Comparison of ENCODE assay signal across 11 cellular contexts in genomic region chr21:29145837-29146453, GRCh38. TPM values are rescaled to one million over a fixed set of nuclear protein-coding genes. Genes with fewer than 3 reads are reported as not detected.
DNase-seq lines count a peak whose midpoint lies in the region; ATAC-seq, FAIRE-seq and TF ChIP-seq lines count a peak whose summit lies in the region.
"Had no signal": no experiment of that assay in that cellular context is flagged by ENCODE, and none has a peak within 500 bp of the region (broad histone marks: within the 10 kb centered on the region; RNA-seq: fewer than 3 reads in every experiment).

No MANE protein-coding gene starts in this region.

- H3K36me3 ChIP-seq in astrocyte (ENCODE audit: insufficient read depth, low read length) (peaks cover 14% of the 10 kb centered on the region), left lung (no peaks in the 10 kb centered on the region), upper lobe of right lung (no peaks in the 10 kb centered on the region)

- H3K4me3 Mint-ChIP-seq in activated CD4-positive, alpha-beta T cell treated with anti-CD3 and anti-CD28 coated beads, Interleukin-2, amount 10 ng/mL, durations not matched to agents 24 days and 14 days = no peak overlapping the region
- no peak overlapping the region for H3K4me3 Mint-ChIP-seq in activated CD4-positive, alpha-beta T cell treated with anti-CD3 and anti-CD28 coated beads for 36 hours
- H3K4me3 Mint-ChIP-seq in astrocyte (ENCODE audit: unreplicated experiment) = no peak overlapping the region
- H3K4me3 Mint-ChIP-seq: activated CD4-positive, alpha-beta memory T cell treated with anti-CD3 and anti-CD28 coated beads, Interleukin-2, amount 10 ng/mL, durations not matched to agents 7 days and 5 days had no signal

- H3K9me3 ChIP-seq in astrocyte (ENCODE audit: insufficient read depth, low read depth, low read length) = no peaks in the 10 kb centered on the region
- no peaks in the 10 kb centered on the region for H3K9me3 ChIP-seq in left lung
- no peaks in the 10 kb centered on the region for H3K9me3 ChIP-seq in upper lobe of right lung

- H3K27ac ChIP-seq in astrocyte (ENCODE audit: low read depth, low read length) = peak overlapping the region; percentile 94
- peak overlapping the region; percentile 6 to 57 for H3K27ac ChIP-seq in left lung
- peak overlapping the region; percentile 34 for H3K27ac ChIP-seq in upper lobe of right lung

- H3K27ac Mint-ChIP-seq in activated CD4-positive, alpha-beta T cell treated with anti-CD3 and anti-CD28 coated beads, Interleukin-2, amount 10 ng/mL, durations not matched to agents 24 days and 14 days = peak overlapping the region; percentile 73
- no peak overlapping the region for H3K27ac Mint-ChIP-seq in activated CD4-positive, alpha-beta T cell treated with anti-CD3 and anti-CD28 coated beads for 36 hours
- peak overlapping the region; percentile 92 for H3K27ac Mint-ChIP-seq in astrocyte (ENCODE audit: unreplicated experiment)
- H3K27ac Mint-ChIP-seq: activated CD4-positive, alpha-beta memory T cell treated with anti-CD3 and anti-CD28 coated beads, Interleukin-2, amount 10 ng/mL, durations not matched to agents 7 days and 5 days had no signal

- no peak for TF ChIP-seq CTCF in astrocyte (IDR thresholded peaks at IDR 0.05; ENCODE audit: insufficient read depth, low read depth, low read length)
- no peak for TF ChIP-seq CTCF in left lung (IDR thresholded peaks at IDR 0.05)
- no peak for TF ChIP-seq CTCF in upper lobe of right lung (IDR thresholded peaks at IDR 0.05)

- no peaks in the 10 kb centered on the region for H4K20me1 ChIP-seq in astrocyte (ENCODE audit: insufficient read depth, low read length)

- ATAC-seq in activated CD4-positive, alpha-beta T cell treated with anti-CD3 and anti-CD28 coated beads for 36 hours = no peak
- no peak for ATAC-seq in left lung
- no peak for ATAC-seq in upper lobe of right lung

- peaks cover 2% of the 10 kb centered on the region for H3K36me3 Mint-ChIP-seq in activated CD4-positive, alpha-beta T cell treated with anti-CD3 and anti-CD28 coated beads, Interleukin-2, amount 10 ng/mL, durations not matched to agents 24 days and 14 days (ENCODE audit: low read depth)
- H3K36me3 Mint-ChIP-seq in activated CD4-positive, alpha-beta T cell treated with anti-CD3 and anti-CD28 coated beads for 36 hours (ENCODE audit: low read depth) = no peaks in the 10 kb centered on the region
- peaks cover 10% of the 10 kb centered on the region for H3K36me3 Mint-ChIP-seq in astrocyte (ENCODE audit: low read depth, unreplicated experiment)

- H3K4me1 Mint-ChIP-seq in activated CD4-positive, alpha-beta T cell treated with anti-CD3 and anti-CD28 coated beads, Interleukin-2, amount 10 ng/mL, durations not matched to agents 24 days and 14 days = peaks cover 16% of the 10 kb centered on the region
- peaks cover 11% of the 10 kb centered on the region for H3K4me1 Mint-ChIP-seq in activated CD4-positive, alpha-beta T cell treated with anti-CD3 and anti-CD28 coated beads for 36 hours
- H3K4me1 Mint-ChIP-seq in astrocyte (ENCODE audit: low read depth, unreplicated experiment) = peaks cover 49% of the 10 kb centered on the region

- peak overlapping the region; percentile 71 for H3K9ac ChIP-seq in astrocyte (ENCODE audit: low read length)

- no peak overlapping the region for H2AFZ ChIP-seq in astrocyte (ENCODE audit: low read depth, low read length)

- peaks cover 50% of the 10 kb centered on the region for H3K4me1 ChIP-seq in astrocyte (ENCODE audit: insufficient read depth, low read length)
- H3K4me1 ChIP-seq in left lung = peaks cover 0 to 19% of the 10 kb centered on the region in 2 donors
- peaks cover 5% of the 10 kb centered on the region for H3K4me1 ChIP-seq in upper lobe of right lung

- intact Hi-C loops in activated CD4-positive, alpha-beta T cell treated with anti-CD3 and anti-CD28 coated beads, Interleukin-2, amount 10 ng/mL, durations not matched to agents 24 days and 14 days (cut with micrococcal nuclease) = loop anchor here (5.0 kb wide), 1 partner anchor 54 kb away; no protein-coding TSS in a partner anchor
- intact Hi-C loops in activated CD4-positive, alpha-beta T cell treated with anti-CD3 and anti-CD28 coated beads for 36 hours (cut with DNase I, micrococcal nuclease) = no loop called here
- intact Hi-C loops in left lung (cut with DNase I) = no loop called here
- intact Hi-C loops in upper lobe of right lung (cut with DNase I) = no loop called here

- H3K27me3 Mint-ChIP-seq in activated CD4-positive, alpha-beta T cell treated with anti-CD3 and anti-CD28 coated beads, Interleukin-2, amount 10 ng/mL, durations not matched to agents 24 days and 14 days = no peaks in the 10 kb centered on the region
- no peaks in the 10 kb centered on the region for H3K27me3 Mint-ChIP-seq in activated CD4-positive, alpha-beta T cell treated with anti-CD3 and anti-CD28 coated beads for 36 hours
- no peaks in the 10 kb centered on the region for H3K27me3 Mint-ChIP-seq in astrocyte (ENCODE audit: low read depth, unreplicated experiment)
- H3K27me3 Mint-ChIP-seq: activated CD4-positive, alpha-beta memory T cell treated with anti-CD3 and anti-CD28 coated beads, Interleukin-2, amount 10 ng/mL, durations not matched to agents 7 days and 5 days had no signal

- H3K4me3 ChIP-seq in astrocyte (ENCODE audit: insufficient read depth, low read depth, low read length) = peak overlapping the region; percentile 25
- no peak overlapping the region for H3K4me3 ChIP-seq in left lung
- H3K4me3 ChIP-seq in upper lobe of right lung = no peak overlapping the region

- H3K27me3 ChIP-seq in astrocyte (ENCODE audit: insufficient read depth, low read length) (no peaks in the 10 kb centered on the region), left lung (no peaks in the 10 kb centered on the region), upper lobe of right lung (no peaks in the 10 kb centered on the region)

- no peak for DNase-seq in activated CD4-positive, alpha-beta T cell treated with anti-CD3 and anti-CD28 coated beads, Interleukin-2, amount 10 ng/mL, durations not matched to agents 24 days and 14 days
- DNase-seq in activated CD4-positive, alpha-beta T cell treated with anti-CD3 and anti-CD28 coated beads for 36 hours = no peak
- DNase-seq in astrocyte (ENCODE audit: low read depth) (no peak), left lung (no peak), upper lobe of right lung (no peak), mesenteric fat pad (ENCODE audit: low spot score) (no peak), cerebellar nuclear complex (lab: John Stamatoyannopoulos, UW) (no peak), NCI-H748 treated with DMSO at 0.1 percent for 48 hours (lab: John Stamatoyannopoulos, UW) (no peak)
- DNase-seq: activated CD4-positive, alpha-beta memory T cell treated with anti-CD3 and anti-CD28 coated beads, Interleukin-2, amount 10 ng/mL, durations not matched to agents 7 days and 5 days; GF-D8; SIG-M5 had no signal

- POLR2A ChIA-PET in activated CD4-positive, alpha-beta T cell treated with anti-CD3 and anti-CD28 coated beads for 36 hours (lab: Charles Lee) = no interaction called here

- CTCF ChIA-PET in activated CD4-positive, alpha-beta T cell treated with anti-CD3 and anti-CD28 coated beads for 36 hours (lab: Charles Lee) = interaction anchor here (0.7 to 2.0 kb wide), 5 partner anchors 9 to 330 kb away, joined by 3 to 6 read pairs (median 3); no protein-coding TSS in a partner anchor

- peak overlapping the region; percentile 75 for H3K4me2 ChIP-seq in astrocyte (ENCODE audit: low read length)

- FAIRE-seq in astrocyte (lab: Jason Lieb, UNC) = no peak

- H3K79me2 ChIP-seq in astrocyte (ENCODE audit: insufficient read depth, low read length) = peaks cover 25% of the 10 kb centered on the region

- no peaks in the 10 kb centered on the region for H3K9me3 Mint-ChIP-seq in activated CD4-positive, alpha-beta T cell treated with anti-CD3 and anti-CD28 coated beads, Interleukin-2, amount 10 ng/mL, durations not matched to agents 24 days and 14 days
- no peaks in the 10 kb centered on the region for H3K9me3 Mint-ChIP-seq in activated CD4-positive, alpha-beta T cell treated with anti-CD3 and anti-CD28 coated beads for 36 hours (ENCODE audit: low read depth)
- H3K9me3 Mint-ChIP-seq in astrocyte (ENCODE audit: unreplicated experiment) = no peaks in the 10 kb centered on the region
- H3K9me3 Mint-ChIP-seq: activated CD4-positive, alpha-beta memory T cell treated with anti-CD3 and anti-CD28 coated beads, Interleukin-2, amount 10 ng/mL, durations not matched to agents 7 days and 5 days had no signal

RNA-seq across cellular contexts. Expression of gene MAP3K7CL, which starts 15.5 kb away (rescaled TPM):
- 4.0 and 4.3 TPM in 2 replicates for total RNA-seq in activated CD4-positive, alpha-beta T cell treated with anti-CD3 and anti-CD28 coated beads, Interleukin-2, amount 10 ng/mL, durations not matched to agents 24 days and 14 days
- total RNA-seq in activated CD4-positive, alpha-beta T cell treated with anti-CD3 and anti-CD28 coated beads for 36 hours = 1 to 10 TPM; 4.9 to 5.6 TPM
- total RNA-seq in astrocyte = 67.3 and 75.2 TPM in 2 replicates
- total RNA-seq in left lung = 1 to 10 TPM; 5.0 to 7.7 TPM
- 7.6 TPM for total RNA-seq in upper lobe of right lung
- 3.9 TPM for total RNA-seq in mesenteric fat pad

Comparison
In these comparisons a context has a peak if more than half of its experiments do, and no peak if none do; other contexts are left out.
1. H3K27ac ChIP-seq: peak in every context shown above with its lines; median percentile 94 in astrocyte; 34 in upper lobe of right lung; 32 in left lung.